ENCODE assay signal across 17 cellular contexts in the genomic region with DNA sequence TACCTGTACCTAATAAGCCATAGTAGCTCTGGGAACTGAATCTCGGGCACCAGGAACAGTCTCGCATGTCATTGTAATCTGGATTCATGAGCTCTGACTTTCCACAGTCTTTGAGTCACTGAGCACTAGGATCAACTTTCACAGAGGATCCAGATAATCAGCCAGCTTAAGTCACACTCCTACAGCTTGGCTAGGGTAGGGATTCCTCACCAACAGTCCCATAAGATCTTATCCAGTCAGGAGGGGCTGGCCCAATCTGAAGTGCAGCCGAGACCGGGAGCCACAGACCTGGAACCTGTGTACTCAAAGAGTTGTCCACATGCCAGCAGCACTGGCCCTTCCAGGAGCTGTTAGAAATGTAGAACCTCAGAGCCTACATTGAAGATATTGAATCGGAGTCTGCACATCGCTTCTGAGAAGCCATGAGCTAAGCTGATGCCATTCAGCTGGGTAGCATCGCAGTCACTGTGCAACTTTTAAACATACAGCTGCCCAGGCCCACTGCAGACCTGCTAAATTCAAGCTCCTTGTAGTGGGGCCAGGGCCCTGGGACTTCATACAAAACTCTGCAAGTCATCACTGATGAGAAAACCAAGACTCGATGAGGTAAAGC.
DNase-seq lines count a peak whose midpoint lies in the region; ATAC-seq lines count a peak whose summit lies in the region.
"Had no signal": no experiment of that assay in that cellular context is flagged by ENCODE, and none has a peak within 500 bp of the region (broad histone marks: within the 10 kb centered on the region; RNA-seq: fewer than 3 reads in every experiment).

No MANE protein-coding gene starts in this region.

- no peak overlapping the region for H3K9ac ChIP-seq in SK-N-MC (ENCODE audit: insufficient read length)

- peak overlapping the region; percentile 88 for H3K27ac ChIP-seq in SK-N-MC
- H3K27ac ChIP-seq: vagina had no signal

- H3K36me3 ChIP-seq in SK-N-MC (ENCODE audit: insufficient read depth, low read length) = no peaks in the 10 kb centered on the region
- H3K36me3 ChIP-seq: BE2C, vagina had no signal

- ATAC-seq in GM18870 (IDR thresholded peaks at IDR 0.05; ENCODE audit: unreplicated experiment) (no peak), HG03135 (IDR thresholded peaks at IDR 0.05; ENCODE audit: unreplicated experiment) (no peak)

- peak; percentile 22 for DNase-seq in GM03348 (ENCODE audit: low spot score)
- DNase-seq in SK-N-MC (ENCODE audit: low read depth, low spot score) = no peak
- DNase-seq in fibroblast of gingiva (ENCODE audit: low read depth) = peak; percentile 68
- DNase-seq in renal cortical epithelial cell (ENCODE audit: low read depth) = peak; percentile 16
- DNase-seq in 8988T = no peak
- no peak for DNase-seq in medulla oblongata (ENCODE audit: extremely low spot score)
- DNase-seq: activated CD4-positive, alpha-beta T cell treated with anti-CD3 and anti-CD28 coated beads, Interleukin-2, amount 50 U/mL, for 1 hour; activated effector memory CD4-positive, alpha-beta T cell treated with anti-CD3 and anti-CD28 coated beads, Interleukin-2, amount 50 U/mL, for 16 hours; BE2C; central memory CD4-positive, alpha-beta T cell; DND-41; erythroblast; NCI-H226; stimulated activated CD4-positive, alpha-beta T cell treated with anti-CD3 and anti-CD28 coated beads, Interleukin-2, amount 100 ng/mL, for 24 hours had no signal

- H3K9me3 ChIP-seq in SK-N-MC (ENCODE audit: low read depth, low read length) = no peaks in the 10 kb centered on the region
- H3K9me3 ChIP-seq: BE2C, vagina had no signal

- H3K4me3 ChIP-seq in SK-N-MC = peak overlapping the region; percentile 53
- H3K4me3 ChIP-seq: vagina had no signal

Comparison
In these comparisons a context has a peak if more than half of its experiments do, and no peak if none do; other contexts are left out.
1. DNase-seq: peak in GM03348 (single experiment), fibroblast of gingiva (single experiment) and renal cortical epithelial cell (single experiment); none in SK-N-MC (single experiment), 8988T (single experiment) and medulla oblongata (single experiment).